10 cellular contexts compared by ENCODE assay signal in the genomic region with DNA sequence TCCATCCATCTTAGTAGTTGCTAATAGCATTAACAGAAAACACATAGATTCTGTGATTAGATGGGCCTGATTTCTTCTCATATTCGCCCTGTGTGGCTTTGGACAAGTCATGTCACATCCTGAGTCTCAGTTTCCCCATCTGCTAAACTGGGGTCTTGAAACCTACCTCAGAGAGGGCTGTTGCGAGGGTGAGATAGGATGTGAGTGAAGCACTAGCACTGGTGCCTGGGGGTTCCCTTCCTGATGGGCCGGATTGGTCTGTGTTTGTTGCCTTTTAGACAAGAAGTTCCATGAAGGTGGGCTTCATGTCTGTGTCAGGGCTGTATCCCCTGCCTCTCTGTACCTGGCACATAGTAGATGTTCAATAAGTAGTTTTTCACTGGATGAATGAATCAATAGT. TPM values are rescaled to one million over a fixed set of nuclear protein-coding genes. Genes with fewer than 3 reads are reported as not detected.
"Had no signal": no experiment of that assay in that cellular context is flagged by ENCODE, and none has a peak within 500 bp of the region (broad histone marks: within the 10 kb centered on the region; RNA-seq: fewer than 3 reads in every experiment).

No MANE protein-coding gene starts in this region.

- DNase-seq: GM23248, GOT3, H7, KBM-7 had no signal

- H3K36me3 ChIP-seq: HAP-1 had no signal

- H3K27ac ChIP-seq: GM23248, HL-60 had no signal

- H3K9me3 Mint-ChIP-seq: IgD-negative memory B cell had no signal

- ATAC-seq: HCT116, HepG2 had no signal

- H3K36me3 Mint-ChIP-seq: IgD-negative memory B cell had no signal

- H3K4me3 ChIP-seq: GM23248, HAP-1 had no signal

- H3K9me3 ChIP-seq: HAP-1 had no signal

- H3K4me1 ChIP-seq: HAP-1 had no signal

RNA-seq across cellular contexts. Expression of a gene that starts 3.5 kb away (rescaled TPM):
- total RNA-seq: HT1080 had no signal
